ENCODE assay signal across 9 cellular contexts in the genomic region with DNA sequence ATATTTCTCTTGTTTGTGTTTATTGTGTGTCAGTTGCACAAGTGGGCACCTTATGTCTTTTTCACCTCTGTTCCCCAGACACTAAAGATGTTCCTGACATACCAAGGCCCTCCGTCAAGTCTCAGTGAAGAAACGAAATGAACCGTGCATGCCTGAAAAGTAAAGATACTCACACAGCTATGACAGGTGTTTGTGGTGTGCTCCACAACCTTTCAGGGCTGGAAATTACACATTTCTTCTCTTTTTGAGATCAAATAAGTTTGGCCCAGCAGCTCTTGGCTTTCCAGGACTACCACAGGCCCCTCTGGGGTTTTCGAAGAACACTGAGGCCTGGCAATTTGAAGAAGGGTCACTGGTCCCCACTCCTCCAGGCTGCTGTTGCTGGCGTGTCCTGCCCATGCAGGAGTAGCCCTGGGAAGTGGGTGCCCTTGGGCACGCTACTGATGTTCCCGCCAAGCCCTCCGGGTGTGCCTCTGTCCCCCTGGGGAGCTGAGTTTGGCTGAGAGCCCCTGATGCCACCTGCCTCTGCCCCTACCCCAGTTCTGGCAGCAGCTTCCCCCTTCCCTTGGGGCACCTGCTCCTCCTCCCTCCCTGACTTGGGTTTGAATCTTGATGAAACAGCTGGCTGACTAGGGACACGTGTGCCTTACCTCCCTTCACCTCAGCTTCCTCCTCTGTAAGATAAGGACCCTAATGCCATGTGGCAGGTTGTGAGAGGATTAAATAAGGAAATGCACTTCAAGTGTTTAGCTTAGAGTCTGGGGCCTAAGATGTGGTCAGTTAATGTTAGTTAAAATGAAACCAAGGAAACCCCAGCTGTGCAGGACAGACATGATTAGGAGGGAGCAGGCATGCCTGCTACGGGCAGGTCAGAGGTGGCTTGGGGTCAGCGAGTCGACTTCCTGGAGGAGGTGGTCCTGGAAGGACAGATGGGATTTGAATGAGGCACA. TPM values are rescaled to one million over a fixed set of nuclear protein-coding genes. Genes with fewer than 3 reads are reported as not detected.
A peak's percentile ranks its signal among the peaks of the same experiment; 100 is the strongest.
DNase-seq lines count a peak whose midpoint lies in the region; ATAC-seq and TF ChIP-seq lines count a peak whose summit lies in the region.
"Had no signal": no experiment of that assay in that cellular context is flagged by ENCODE, and none has a peak within 500 bp of the region (broad histone marks: within the 10 kb centered on the region; RNA-seq: fewer than 3 reads in every experiment).

No MANE protein-coding gene starts in this region.

- H3K4me3 Mint-ChIP-seq in GM23338 (no peak overlapping the region), mesothelial cell of epicardium (no peak overlapping the region)

- H3K27me3 Mint-ChIP-seq in GM23338 (ENCODE audit: insufficient read depth, low read depth, poor library complexity) (peaks cover 16% of the 10 kb centered on the region), mesothelial cell of epicardium (ENCODE audit: low read depth) (peaks cover 21% of the 10 kb centered on the region)

- no peaks in the 10 kb centered on the region for H3K9me2 ChIP-seq in hepatocyte (replicated peaks; ENCODE audit: insufficient read depth)
- H3K9me2 ChIP-seq in GM23338 (ENCODE audit: insufficient read depth): no peaks in the 10 kb centered on the region

- no peaks in the 10 kb centered on the region for H3K79me2 ChIP-seq in DND-41 (ENCODE audit: insufficient read depth, low read length)
- no peaks in the 10 kb centered on the region for H3K79me2 ChIP-seq in hepatocyte
- H3K79me2 ChIP-seq in GM23338 (replicated peaks; ENCODE audit: insufficient read depth): no peaks in the 10 kb centered on the region

- H3K4me3 ChIP-seq in DND-41 (ENCODE audit: low read depth in 1 of 2, low read length in 2 of 2) (no peak overlapping the region), hepatocyte (no peak overlapping the region), GM23338 (no peak overlapping the region), foreskin fibroblast (ENCODE audit: low read depth in 1 of 2, low read length in 2 of 2) (no peak overlapping the region)
- H3K4me3 ChIP-seq: psoas muscle had no signal

- H3K4me1 ChIP-seq in DND-41 (ENCODE audit: insufficient read depth, low read length) (peaks cover 40% of the 10 kb centered on the region), hepatocyte (ENCODE audit: insufficient read depth) (peaks cover 10% of the 10 kb centered on the region), GM23338 (ENCODE audit: insufficient read depth) (no peaks in the 10 kb centered on the region; the same call in 1 of the 2 replicates)
- H3K4me1 ChIP-seq: psoas muscle had no signal

- 78% methylated on average over 12 of the region's 12 CpGs for WGBS in hepatocyte (ENCODE audit: low lambda C conversion rate, missing lambda C conversion rate)

- H3F3A ChIP-seq in GM23338 (replicated peaks; ENCODE audit: low read depth): no peaks in the 10 kb centered on the region

- no peaks in the 10 kb centered on the region for H3K27me3 ChIP-seq in DND-41 (ENCODE audit: insufficient read depth, low read length, poor library complexity)
- H3K27me3 ChIP-seq in hepatocyte: no peaks in the 10 kb centered on the region
- H3K27me3 ChIP-seq in GM23338 (ENCODE audit: insufficient read depth): no peaks in the 10 kb centered on the region

- H3K36me3 ChIP-seq in DND-41 (ENCODE audit: insufficient read depth, low read length): no peaks in the 10 kb centered on the region
- H3K36me3 ChIP-seq in hepatocyte (replicated peaks; ENCODE audit: insufficient read depth, low read depth): no peaks in the 10 kb centered on the region
- H3K36me3 ChIP-seq in GM23338 (ENCODE audit: insufficient read depth): no peaks in the 10 kb centered on the region

- no peak overlapping the region for H2AFZ ChIP-seq in DND-41 (ENCODE audit: low read depth, low read length)
- H2AFZ ChIP-seq in hepatocyte: no peak overlapping the region
- H2AFZ ChIP-seq in GM23338: no peak overlapping the region

- no peaks in the 10 kb centered on the region for H3K36me3 Mint-ChIP-seq in GM23338 (ENCODE audit: low read depth)
- no peaks in the 10 kb centered on the region for H3K36me3 Mint-ChIP-seq in mesothelial cell of epicardium

- no peak overlapping the region for H3K9ac ChIP-seq in DND-41 (ENCODE audit: low read depth, low read length)

- H3K9me3 Mint-ChIP-seq in GM23338 (no peaks in the 10 kb centered on the region; the same call in 2 of the 3 replicates), mesothelial cell of epicardium (no peaks in the 10 kb centered on the region)

- no peak overlapping the region for H3K27ac Mint-ChIP-seq in GM23338
- no peak overlapping the region for H3K27ac Mint-ChIP-seq in mesothelial cell of epicardium

- ATAC-seq in DND-41 (ENCODE audit: insufficient read depth, low read depth) (peak; percentile 83), GM21529 (IDR thresholded peaks at IDR 0.05; ENCODE audit: unreplicated experiment) (peak; percentile 74), GM23338 (no peak), HG02571 (IDR thresholded peaks at IDR 0.05; ENCODE audit: unreplicated experiment) (no peak)

- no peaks in the 10 kb centered on the region for H3K9me3 ChIP-seq in DND-41 (ENCODE audit: insufficient read depth, low read length, severe bottlenecking)
- no peaks in the 10 kb centered on the region for H3K9me3 ChIP-seq in hepatocyte (ENCODE audit: low read depth)
- H3K9me3 ChIP-seq: psoas muscle had no signal

- H3K4me2 ChIP-seq in DND-41 (ENCODE audit: insufficient read depth, low read length): peak overlapping the region; percentile 19; the same call in 1 of the 2 replicates
- peak overlapping the region; percentile 50 for H3K4me2 ChIP-seq in hepatocyte
- H3K4me2 ChIP-seq in GM23338: no peak overlapping the region

- H3K27ac ChIP-seq in DND-41 (ENCODE audit: low read length) (peak overlapping the region; percentile 55), hepatocyte (peak overlapping the region; percentile 96), GM23338 (ENCODE audit: low read depth) (no peak overlapping the region)
- H3K27ac ChIP-seq: psoas muscle had no signal

- H4K20me1 ChIP-seq in DND-41 (ENCODE audit: insufficient read depth, low read length) (no peaks in the 10 kb centered on the region), hepatocyte (ENCODE audit: insufficient read depth, poor library complexity, severe bottlenecking) (no peaks in the 10 kb centered on the region), GM23338 (replicated peaks; ENCODE audit: insufficient read depth) (no peaks in the 10 kb centered on the region)

- DNase-seq in DND-41 (peak; percentile 73), NCI-H524 treated with DMSO at 0.1 percent for 48 hours (lab: John Stamatoyannopoulos, UW) (peak; percentile 64), hepatocyte (ENCODE audit: low spot score) (no peak), GM23338 (ENCODE audit: low spot score) (no peak), foreskin fibroblast (no peak), mesothelial cell of epicardium (ENCODE audit: low spot score in 2 of 2, unreplicated experiment in 2 of 2) (no peak)

- peaks cover 18% of the 10 kb centered on the region for H3K4me1 Mint-ChIP-seq in GM23338
- H3K4me1 Mint-ChIP-seq in mesothelial cell of epicardium: no peaks in the 10 kb centered on the region

- no peak for TF ChIP-seq CTCF in DND-41 (IDR thresholded peaks at IDR 0.05; ENCODE audit: borderline replicate concordance, extremely low read depth, low read length, poor library complexity, severe bottlenecking)
- TF ChIP-seq CTCF in hepatocyte (IDR thresholded peaks at IDR 0.05; ENCODE audit: poor library complexity): no peak
- TF ChIP-seq CTCF in GM23338 (conservative IDR thresholded peaks at IDR 0.05; ENCODE audit: low read depth in 2 of 2): no peak
- TF ChIP-seq CTCF in foreskin fibroblast (IDR thresholded peaks at IDR 0.05; ENCODE audit: low read depth, low read length): no peak
- no peak for TF ChIP-seq CTCF in mesothelial cell of epicardium (IDR thresholded peaks at IDR 0.05; ENCODE audit: unreplicated experiment)

TF ChIP-seq in GM23338, 12 proteins besides CTCF, POLR2A, EP300 and RAD21 (continues in another document):
- TF ChIP-seq STAT1 (IDR thresholded peaks at IDR 0.05; ENCODE audit: unreplicated experiment) (no peak), EZH2 (IDR thresholded peaks at IDR 0.05; ENCODE audit: low read depth, unreplicated experiment) (no peak)

RNA-seq across cellular contexts. Expression of gene GADD45G, which starts 49.1 kb away (rescaled TPM):
- total RNA-seq in hepatocyte (14.7 and 15.7 TPM in 2 replicates), mesothelial cell of epicardium (1.0 to 2.0 TPM (median 1.8 TPM) in 3 replicates)
- polyA plus RNA-seq in hepatocyte (45.1 and 47.8 TPM in 2 replicates), GM23338 (2016; fragmentation: Nextera tagmentation; extraction: Ambion mirVana) (24.1 TPM in 2 replicates)
- total RNA-seq in GM23338 (2014; rRNA removed; shearing (Covaris generic)): 12.7 and 15.8 TPM in 2 replicates

RNA-seq across cellular contexts. Expression of gene SEMA4D, which starts 57.8 kb away (rescaled TPM):
- 9.4 and 10.0 TPM in 2 replicates for total RNA-seq in hepatocyte
- 10.1 and 10.4 TPM in 2 replicates for polyA plus RNA-seq in hepatocyte
- 48.0 and 63.0 TPM in 2 replicates for total RNA-seq in GM23338 (2014; rRNA removed; shearing (Covaris generic))
- polyA plus RNA-seq in GM23338 (2016; fragmentation: Nextera tagmentation; extraction: Ambion mirVana): 17.1 and 19.3 TPM in 2 replicates
- 41.8 to 44.7 TPM (median 42.7 TPM) in 3 replicates for total RNA-seq in mesothelial cell of epicardium

Comparison
In these comparisons a context has a peak if more than half of its experiments do, and no peak if none do; other contexts are left out.
1. ATAC-seq: peak in DND-41 (single experiment) and GM21529 (single experiment); none in GM23338 (single experiment) and HG02571 (single experiment).
2. DNase-seq: peak in DND-41 (single experiment) and NCI-H524 treated with DMSO at 0.1 percent for 48 hours (single experiment); none in hepatocyte (single experiment), GM23338 (single experiment), foreskin fibroblast (0 of 2) and mesothelial cell of epicardium (0 of 2).